ENCODE assay signal across 8 cellular contexts in genomic region chr16:31073823-31074072, GRCh38.
DNase-seq lines count a peak whose midpoint lies in the region; ATAC-seq and TF ChIP-seq lines count a peak whose summit lies in the region.

No MANE protein-coding gene starts in this region.

- CTCF ChIA-PET in RWPE1 (lab: Yijun Ruan, JAX) = interaction anchor here (0.9 to 2.0 kb wide), 2 partner anchors 68 to 88 kb away, joined by 4 to 10 read pairs; partner anchors contain the start of gene HSD3B7

- H3K27ac ChIP-seq in RWPE1 (peak overlapping the region; percentile 93), skin epidermis (peak overlapping the region; percentile 78 to 98 (median 96))

- POLR2A ChIA-PET in RWPE1 (lab: Yijun Ruan, JAX; ENCODE audit: low non-redundant PET) = interaction anchor here (0.6 to 1.4 kb wide), 3 partner anchors 10 to 72 kb away, joined by 3 to 22 read pairs (median 3); no protein-coding TSS in a partner anchor

- peak; percentile 92 for DNase-seq in NCI-H510A treated with DMSO at 0.1 percent for 48 hours (lab: John Stamatoyannopoulos, UW)
- DNase-seq in NCI-H510A (lab: John Stamatoyannopoulos, UW) = no peak
- no peak for DNase-seq in RWPE1 (ENCODE audit: low spot score)
- no peak for DNase-seq in fibroblast of mammary gland (ENCODE audit: low read depth)
- no peak for DNase-seq in central memory CD4-positive, alpha-beta T cell

- ATAC-seq in HG03571 (IDR thresholded peaks at IDR 0.05; ENCODE audit: unreplicated experiment) = no peak
- no peak for ATAC-seq in GM19351 (IDR thresholded peaks at IDR 0.05; ENCODE audit: unreplicated experiment)

- TF ChIP-seq CTCF in RWPE1 (conservative IDR thresholded peaks at IDR 0.05; ENCODE audit: low read depth) (no peak), fibroblast of mammary gland (conservative IDR thresholded peaks at IDR 0.05; ENCODE audit: control insufficient read depth, insufficient read depth, low read depth, low read length) (no peak)

- H3K4me3 ChIP-seq in fibroblast of mammary gland (ENCODE audit: control insufficient read depth, low read depth, low read length) (peak overlapping the region; percentile 98), skin epidermis (peak overlapping the region; percentile 61 to 97 (median 88))
